22 cellular contexts compared by ENCODE assay signal in genomic region chr3:195104340-195104739, GRCh38.
A peak's percentile ranks its signal among the peaks of the same experiment; 100 is the strongest.
DNase-seq lines count a peak whose midpoint lies in the region; ATAC-seq, FAIRE-seq and TF ChIP-seq lines count a peak whose summit lies in the region.
"Had no signal": no experiment of that assay in that cellular context is flagged by ENCODE, and none has a peak within 500 bp of the region (broad histone marks: within the 10 kb centered on the region; RNA-seq: fewer than 3 reads in every experiment).

No MANE protein-coding gene starts in this region.

- H3K9ac ChIP-seq in BLaER1 treated with 17β-estradiol and CSF1 and Interleukin-3, amounts not matched to agents 10 nM and 100 nM = peak overlapping the region in 2 of 11 experiments; percentile 36 to 49; a peak in 4 of 22 replicates
- H3K9ac ChIP-seq in H9 (ENCODE audit: extremely low read depth, insufficient read length, low read length) = no peak overlapping the region
- H3K9ac ChIP-seq: parathyroid adenoma had no signal

- no peak overlapping the region for H2AFZ ChIP-seq in H9 (ENCODE audit: low read length)
- no peak overlapping the region for H2AFZ ChIP-seq in hepatocyte
- no peak overlapping the region for H2AFZ ChIP-seq in OCI-LY7 (ENCODE audit: low read length)
- H2AFZ ChIP-seq: parathyroid adenoma had no signal

- peaks cover 3% of the 10 kb centered on the region for H3K23me2 ChIP-seq in H9 (ENCODE audit: insufficient read length, low read depth, low read length, poor library complexity, severe bottlenecking)

- H3K27ac ChIP-seq in BLaER1 treated with 17β-estradiol and CSF1 and Interleukin-3, amounts not matched to agents 10 nM and 100 nM = peak overlapping the region in 9 of 11 experiments; percentile 23 to 97 (median 91); a peak in 16 of 22 replicates
- no peak overlapping the region for H3K27ac ChIP-seq in H9 (ENCODE audit: insufficient read length, low read depth, low read length)
- H3K27ac ChIP-seq in hepatocyte = peak overlapping the region; percentile 80
- H3K27ac ChIP-seq in OCI-LY7 (ENCODE audit: low read depth, low read length, poor library complexity, severe bottlenecking) = no peak overlapping the region
- H3K27ac ChIP-seq: coronary artery, parathyroid adenoma had no signal

- no peak overlapping the region for H4K91ac ChIP-seq in H9 (ENCODE audit: insufficient read length, low read depth, low read length)

- intact Hi-C loops in OCI-LY7 (cut with micrococcal nuclease; ENCODE audit: unreplicated experiment) = no loop called here

- peaks cover 0 to 2% (median 0%) of the 10 kb centered on the region in 3 experiments; a peak in 3 of 7 replicates for H3K36me3 Mint-ChIP-seq in H9 (ENCODE audit: insufficient read depth in 1 of 3, low read depth in 3 of 3)
- H3K36me3 Mint-ChIP-seq in stimulated activated effector memory CD8-positive, alpha-beta T cell treated with anti-CD3 and anti-CD28 coated beads, Interleukin-12 subunit alpha, Interleukin-12 subunit beta, amount 100 ng/mL, for 72 hours = no peaks in the 10 kb centered on the region
- H3K36me3 Mint-ChIP-seq: naive thymus-derived CD4-positive, alpha-beta T cell had no signal

- H3K56ac ChIP-seq in H9 (ENCODE audit: insufficient read length, low read depth, low read length) = no peak overlapping the region

- BruUV-seq in OCI-LY7 (replicated peaks; lab: Mats Ljungman, UMichigan) = no TSS peak

- no peak overlapping the region for H3K4me3 Mint-ChIP-seq in H9
- no peak overlapping the region for H3K4me3 Mint-ChIP-seq in stimulated activated effector memory CD8-positive, alpha-beta T cell treated with anti-CD3 and anti-CD28 coated beads, Interleukin-12 subunit alpha, Interleukin-12 subunit beta, amount 100 ng/mL, for 72 hours
- H3K4me3 Mint-ChIP-seq: activated B cell treated with CpG ODN at 0.5 μM for 24 hours; activated CD4-positive, alpha-beta memory T cell treated with anti-CD3 and anti-CD28 coated beads, Interleukin-2, amount 10 ng/mL, durations not matched to agents 7 days and 5 days; endodermal cell; naive thymus-derived CD4-positive, alpha-beta T cell had no signal

- H3K9me3 Mint-ChIP-seq in H9 = no peaks in the 10 kb centered on the region
- H3K9me3 Mint-ChIP-seq in stimulated activated effector memory CD8-positive, alpha-beta T cell treated with anti-CD3 and anti-CD28 coated beads, Interleukin-12 subunit alpha, Interleukin-12 subunit beta, amount 100 ng/mL, for 72 hours = no peaks in the 10 kb centered on the region
- H3K9me3 Mint-ChIP-seq: activated B cell treated with CpG ODN at 0.5 μM for 24 hours; activated CD4-positive, alpha-beta memory T cell treated with anti-CD3 and anti-CD28 coated beads, Interleukin-2, amount 10 ng/mL, durations not matched to agents 7 days and 5 days; endodermal cell; naive thymus-derived CD4-positive, alpha-beta T cell had no signal

- H2BK5ac ChIP-seq in H9 (ENCODE audit: insufficient read length, low read length) = no peak overlapping the region

- H3K4ac ChIP-seq in H9 (ENCODE audit: low read depth, low read length) = no peak overlapping the region

- H3K79me1 ChIP-seq in H9 (ENCODE audit: insufficient read depth, low read depth, low read length, poor library complexity, severe bottlenecking) = no peaks in the 10 kb centered on the region

- no peak overlapping the region for H3K14ac ChIP-seq in H9 (ENCODE audit: insufficient read depth, low read length)

- H4K8ac ChIP-seq in H9 (replicated peaks; ENCODE audit: insufficient read length, low read depth, low read length) = no peak overlapping the region

- no peaks in the 10 kb centered on the region for H3K79me2 ChIP-seq in H9 (ENCODE audit: insufficient read depth, low read length)
- no peaks in the 10 kb centered on the region for H3K79me2 ChIP-seq in hepatocyte
- no peaks in the 10 kb centered on the region for H3K79me2 ChIP-seq in OCI-LY7 (ENCODE audit: insufficient read depth, low read depth, low read length)

- H3K27me3 Mint-ChIP-seq in H9 (ENCODE audit: low read depth) = peaks cover 1% of the 10 kb centered on the region; the same call in 1 of the 2 replicates
- H3K27me3 Mint-ChIP-seq: activated B cell treated with CpG ODN at 0.5 μM for 24 hours; activated CD4-positive, alpha-beta memory T cell treated with anti-CD3 and anti-CD28 coated beads, Interleukin-2, amount 10 ng/mL, durations not matched to agents 7 days and 5 days; naive thymus-derived CD4-positive, alpha-beta T cell had no signal

- H3K9me2 ChIP-seq in hepatocyte (replicated peaks; ENCODE audit: insufficient read depth) (no peaks in the 10 kb centered on the region), OCI-LY7 (ENCODE audit: insufficient read depth, low read length) (no peaks in the 10 kb centered on the region)

- TF ChIP-seq CTCF in H9 (conservative IDR thresholded peaks at IDR 0.05) = no peak
- TF ChIP-seq CTCF in hepatocyte (IDR thresholded peaks at IDR 0.05; ENCODE audit: poor library complexity) = no peak
- TF ChIP-seq CTCF in D721Med (IDR thresholded peaks at IDR 0.05; ENCODE audit: insufficient read depth, missing control alignments) = no peak
- TF ChIP-seq CTCF in OCI-LY7 (conservative IDR thresholded peaks at IDR 0.05; ENCODE audit: low read length) = no peak

- CTCF ChIA-PET in OCI-LY7 (lab: Charles Lee; ENCODE audit: unreplicated experiment) = no interaction called here

- H3K4me1 Mint-ChIP-seq in H9 = peaks cover 16 to 21% of the 10 kb centered on the region in 2 experiments
- peaks cover 6% of the 10 kb centered on the region for H3K4me1 Mint-ChIP-seq in stimulated activated effector memory CD8-positive, alpha-beta T cell treated with anti-CD3 and anti-CD28 coated beads, Interleukin-12 subunit alpha, Interleukin-12 subunit beta, amount 100 ng/mL, for 72 hours

- H4K20me1 ChIP-seq in BLaER1 treated with 17β-estradiol and CSF1 and Interleukin-3, amounts not matched to agents 10 nM and 100 nM = no peaks in the 10 kb centered on the region
- H4K20me1 ChIP-seq in H9 (ENCODE audit: control insufficient read depth, insufficient read depth, insufficient read length) = no peaks in the 10 kb centered on the region
- H4K20me1 ChIP-seq in hepatocyte (ENCODE audit: insufficient read depth, poor library complexity, severe bottlenecking) = no peaks in the 10 kb centered on the region
- no peaks in the 10 kb centered on the region for H4K20me1 ChIP-seq in OCI-LY7 (ENCODE audit: insufficient read depth, low read length)

- DNase-seq in H9 (no peak), hepatocyte (ENCODE audit: low spot score) (no peak), NCI-H2171 treated with DMSO at 0.1 percent for 48 hours (lab: John Stamatoyannopoulos, UW) (no peak), D721Med (ENCODE audit: insufficient read length, low spot score) (no peak), OCI-LY7 (ENCODE audit: low spot score) (no peak)
- DNase-seq in stimulated activated effector memory CD8-positive, alpha-beta T cell treated with anti-CD3 and anti-CD28 coated beads, Interleukin-12 subunit alpha, Interleukin-12 subunit beta, amount 100 ng/mL, for 72 hours (ENCODE audit: low spot score in 2 of 2) = no peak
- DNase-seq: activated B cell treated with CpG ODN at 0.5 μM for 24 hours; activated CD4-positive, alpha-beta memory T cell treated with anti-CD3 and anti-CD28 coated beads, Interleukin-2, amount 10 ng/mL, durations not matched to agents 7 days and 5 days; activated T-cell treated with anti-CD3 and anti-CD28 coated beads for 4 hours; amniotic stem cell; EL; endodermal cell; KBM-7; MM.1S; naive thymus-derived CD4-positive, alpha-beta T cell; NCI-H146; NCI-H524 treated with DMSO at 0.1 percent for 48 hours had no signal

- peak overlapping the region; percentile 16 to 79 (median 63); a peak in 4 of 7 replicates for H3K27ac Mint-ChIP-seq in H9
- H3K27ac Mint-ChIP-seq in stimulated activated effector memory CD8-positive, alpha-beta T cell treated with anti-CD3 and anti-CD28 coated beads, Interleukin-12 subunit alpha, Interleukin-12 subunit beta, amount 100 ng/mL, for 72 hours = peak overlapping the region; percentile 74
- H3K27ac Mint-ChIP-seq: activated B cell treated with CpG ODN at 0.5 μM for 24 hours; activated CD4-positive, alpha-beta memory T cell treated with anti-CD3 and anti-CD28 coated beads, Interleukin-2, amount 10 ng/mL, durations not matched to agents 7 days and 5 days; endodermal cell had no signal

- no peak overlapping the region for H2BK15ac ChIP-seq in H9 (ENCODE audit: low read depth, low read length)

- no peak overlapping the region for H3K4me3 ChIP-seq in BLaER1 treated with 17β-estradiol and CSF1 and Interleukin-3, amounts not matched to agents 10 nM and 100 nM
- H3K4me3 ChIP-seq in hepatocyte (no peak overlapping the region), OCI-LY7 (ENCODE audit: low read depth, low read length, poor library complexity, severe bottlenecking) (no peak overlapping the region)
- H3K4me3 ChIP-seq: coronary artery had no signal

- FAIRE-seq in D721Med (lab: Jason Lieb, UNC) = no peak
- FAIRE-seq: bronchial epithelial cell, urothelium cell line had no signal

- no peak overlapping the region for H2BK20ac ChIP-seq in H9 (ENCODE audit: low read depth, low read length, poor library complexity, severe bottlenecking)

- H3K4me1 ChIP-seq in BLaER1 treated with 17β-estradiol and CSF1 and Interleukin-3, amounts not matched to agents 10 nM and 100 nM = peaks cover 59 to 85% (median 78%) of the 10 kb centered on the region in 10 experiments
- no peaks in the 10 kb centered on the region; the same call in 1 of the 2 replicates for H3K4me1 ChIP-seq in H9 (ENCODE audit: insufficient read depth, low read length)
- H3K4me1 ChIP-seq in hepatocyte (ENCODE audit: insufficient read depth) = peaks cover 22% of the 10 kb centered on the region
- H3K4me1 ChIP-seq in OCI-LY7 (ENCODE audit: insufficient read depth, low read length, poor library complexity, severe bottlenecking) = peaks cover 18% of the 10 kb centered on the region
- H3K4me1 ChIP-seq: parathyroid adenoma had no signal

- no peak overlapping the region for H2AK5ac ChIP-seq in H9 (ENCODE audit: insufficient read length, low read length)

- no peak overlapping the region for H4K5ac ChIP-seq in H9 (ENCODE audit: insufficient read length, low read depth, low read length)

- H2BK120ac ChIP-seq in H9 (ENCODE audit: low read depth, low read length, poor library complexity, severe bottlenecking) = no peak overlapping the region

- H3T11ph ChIP-seq in H9 (ENCODE audit: low read length) = no peak overlapping the region

- H3K36me3 ChIP-seq in BLaER1 treated with 17β-estradiol and CSF1 and Interleukin-3, amounts not matched to agents 10 nM and 100 nM = no peaks in the 10 kb centered on the region
- H3K36me3 ChIP-seq in hepatocyte (replicated peaks; ENCODE audit: insufficient read depth, low read depth) (no peaks in the 10 kb centered on the region), OCI-LY7 (ENCODE audit: insufficient read depth, low read length) (no peaks in the 10 kb centered on the region)

- H3K4me2 ChIP-seq in BLaER1 treated with 17β-estradiol and CSF1 and Interleukin-3, amounts not matched to agents 10 nM and 100 nM = peak overlapping the region; percentile 8 to 82 (median 74); a peak in 19 of 22 replicates
- H3K4me2 ChIP-seq in H9 (ENCODE audit: insufficient read depth, insufficient read length, low read length) (no peak overlapping the region), hepatocyte (no peak overlapping the region), OCI-LY7 (ENCODE audit: low read length) (no peak overlapping the region)

- peaks cover 0 to 10% (median 0%) of the 10 kb centered on the region in 11 experiments; a peak in 2 of 22 replicates for H3K9me3 ChIP-seq in BLaER1 treated with 17β-estradiol and CSF1 and Interleukin-3, amounts not matched to agents 10 nM and 100 nM (replicated peaks in 1 of 11)
- no peaks in the 10 kb centered on the region for H3K9me3 ChIP-seq in H9 (ENCODE audit: control insufficient read depth, low read depth, low read length)
- no peaks in the 10 kb centered on the region for H3K9me3 ChIP-seq in hepatocyte (ENCODE audit: low read depth)
- no peaks in the 10 kb centered on the region for H3K9me3 ChIP-seq in OCI-LY7 (ENCODE audit: low read length)

- no peak overlapping the region for H2BK12ac ChIP-seq in H9 (ENCODE audit: insufficient read length, low read depth, low read length)

- POLR2A ChIA-PET in OCI-LY7 (lab: Charles Lee) = interaction anchor here (0.5 to 0.6 kb wide), 3 partner anchors 83 to 422 kb away, joined by 3 to 5 read pairs (median 3); no protein-coding TSS in a partner anchor

- no peak for ATAC-seq in stimulated activated effector memory CD8-positive, alpha-beta T cell treated with anti-CD3 and anti-CD28 coated beads, Interleukin-12 subunit alpha, Interleukin-12 subunit beta, amount 100 ng/mL, for 72 hours
- ATAC-seq: naive thymus-derived CD4-positive, alpha-beta T cell had no signal

- H3K18ac ChIP-seq in H9 (ENCODE audit: insufficient read length, low read depth, low read length) = no peak overlapping the region

- WGBS in H9 (ENCODE audit: extremely low coverage, insufficient read length, low lambda C conversion rate) = no CpG with 5 or more reads among the region's 8 CpGs
- whole genome bisulfite sequencing in hepatocyte (ENCODE audit: low lambda C conversion rate, missing lambda C conversion rate) = 93% methylated on average over 8 of the region's 8 CpGs

- H3K27me3 ChIP-seq in BLaER1 treated with 17β-estradiol and CSF1 and Interleukin-3, amounts not matched to agents 10 nM and 100 nM = no peaks in the 10 kb centered on the region
- no peaks in the 10 kb centered on the region for H3K27me3 ChIP-seq in H9 (ENCODE audit: insufficient read depth, low read length)
- no peaks in the 10 kb centered on the region for H3K27me3 ChIP-seq in hepatocyte

- no peak overlapping the region for H3K23ac ChIP-seq in H9 (ENCODE audit: insufficient read length, low read depth, low read length)

Comparison
In these comparisons a context has a peak if more than half of its experiments do, and no peak if none do; other contexts are left out.
1. H3K27ac ChIP-seq: peak in BLaER1 treated with 17β-estradiol and CSF1 and Interleukin-3, amounts not matched to agents 10 nM and 100 nM (9 of 11) and hepatocyte (single experiment); none in H9 (single experiment) and OCI-LY7 (single experiment).
2. H3K4me2 ChIP-seq: peak in BLaER1 treated with 17β-estradiol and CSF1 and Interleukin-3, amounts not matched to agents 10 nM and 100 nM (11 of 11); none in H9 (single experiment), hepatocyte (single experiment) and OCI-LY7 (single experiment).